9 cellular contexts compared by ENCODE assay signal in genomic region chr1:202579806-202580205, GRCh38.
DNase-seq lines count a peak whose midpoint lies in the region; TF ChIP-seq lines count a peak whose summit lies in the region.
"Had no signal": no experiment of that assay in that cellular context is flagged by ENCODE, and none has a peak within 500 bp of the region (broad histone marks: within the 10 kb centered on the region; RNA-seq: fewer than 3 reads in every experiment).

No MANE protein-coding gene starts in this region.

- H2BK5ac ChIP-seq in mesenchymal stem cell (ENCODE audit: low read depth, low read length, poor library complexity, severe bottlenecking) = no peak overlapping the region

- DNase-seq in HFF-Myc (ENCODE audit: extremely low read depth, low read depth) (peak; percentile 63), astrocyte of the spinal cord (ENCODE audit: low read depth, low spot score) (peak; percentile 93), mesenchymal stem cell (peak; percentile 72), type B pancreatic cell (ENCODE audit: extremely low spot score, unreplicated experiment) (no peak), T1000 (lab: John Stamatoyannopoulos, UW) (no peak), NCI-H1092 treated with DMSO at 0.1 percent for 48 hours (lab: John Stamatoyannopoulos, UW) (no peak), NCI-H1930 (lab: John Stamatoyannopoulos, UW) (no peak)
- DNase-seq: activated T-cell treated with anti-CD3 and anti-CD28 coated beads, Interleukin-2, amount 50 U/mL, for 4 hours had no signal

- peaks cover 0 to 23% of the 10 kb centered on the region in 2 experiments for H3K36me3 ChIP-seq in mesenchymal stem cell (ENCODE audit: control insufficient read depth in 1 of 2, insufficient read depth in 2 of 2, low read depth in 1 of 2, low read length in 2 of 2)
- H3K36me3 ChIP-seq: HAP-1 had no signal

- H2BK120ac ChIP-seq in mesenchymal stem cell (ENCODE audit: low read depth, low read length) = no peak overlapping the region

- peaks cover 22% of the 10 kb centered on the region for H3K36me3 Mint-ChIP-seq in type B pancreatic cell

- no peaks in the 10 kb centered on the region for H3K79me1 ChIP-seq in mesenchymal stem cell (replicated peaks; ENCODE audit: low read length, poor library complexity, severe bottlenecking)

- H3K4me2 ChIP-seq in mesenchymal stem cell (ENCODE audit: low read length, poor library complexity, severe bottlenecking) = no peak overlapping the region

- H2BK12ac ChIP-seq in mesenchymal stem cell (ENCODE audit: low read length in 2 of 2) = peak overlapping the region in 1 of 2 experiments; percentile 15

- H3K27me3 ChIP-seq in mesenchymal stem cell (ENCODE audit: control insufficient read depth in 1 of 2, insufficient read depth in 1 of 2, low read length in 2 of 2) = no peaks in the 10 kb centered on the region

- H3K4me3 ChIP-seq in HFF-Myc (replicated peaks; ENCODE audit: low read depth, low read length) (no peak overlapping the region), astrocyte of the spinal cord (ENCODE audit: low read depth, low read length) (no peak overlapping the region), mesenchymal stem cell (ENCODE audit: insufficient read depth in 1 of 2, low read depth in 1 of 2, low read length in 2 of 2) (peak overlapping the region in 1 of 2 experiments; percentile 42)
- H3K4me3 ChIP-seq: HAP-1 had no signal

- peak overlapping the region; percentile 67 for H2AK5ac ChIP-seq in mesenchymal stem cell (ENCODE audit: low read length, severe bottlenecking)

- in situ Hi-C loops in astrocyte of the spinal cord (cut with HindIII; ENCODE audit: low sequenced_read_pairs) = no loop called here

- H4K8ac ChIP-seq in mesenchymal stem cell (ENCODE audit: low read length) = no peak overlapping the region

- H3K9ac ChIP-seq in mesenchymal stem cell (ENCODE audit: low read length) = peak overlapping the region; percentile 47

- peaks cover 2% of the 10 kb centered on the region for H3K4me1 ChIP-seq in mesenchymal stem cell (ENCODE audit: control insufficient read depth, insufficient read depth, low read depth, low read length)

- peak overlapping the region; percentile 57 for H3K4me3 Mint-ChIP-seq in type B pancreatic cell
- H3K4me3 Mint-ChIP-seq: activated T-cell treated with anti-CD3 and anti-CD28 coated beads, Interleukin-2, amount 50 U/mL, for 4 hours had no signal

- no peak overlapping the region for H3K14ac ChIP-seq in mesenchymal stem cell (ENCODE audit: low read length in 2 of 2)

- H4K91ac ChIP-seq in mesenchymal stem cell (ENCODE audit: low read length) = no peak overlapping the region

- peaks cover 63% of the 10 kb centered on the region for H3K4me1 Mint-ChIP-seq in type B pancreatic cell (ENCODE audit: unreplicated experiment)

- H3K23ac ChIP-seq in mesenchymal stem cell (ENCODE audit: low read length in 2 of 2) = no peak overlapping the region

- no peaks in the 10 kb centered on the region for H3K9me3 ChIP-seq in mesenchymal stem cell (ENCODE audit: control insufficient read depth, low read length)
- H3K9me3 ChIP-seq: HAP-1 had no signal

- peak overlapping the region; percentile 94 for H3K27ac Mint-ChIP-seq in type B pancreatic cell

- H2BK15ac ChIP-seq in mesenchymal stem cell (ENCODE audit: low read depth, poor library complexity, severe bottlenecking) = no peak overlapping the region

- no peak overlapping the region for H2AFZ ChIP-seq in mesenchymal stem cell (ENCODE audit: low read depth, low read length)

- no peaks in the 10 kb centered on the region for H3K27me3 Mint-ChIP-seq in type B pancreatic cell

- TF ChIP-seq CTCF in HFF-Myc (IDR thresholded peaks at IDR 0.05; ENCODE audit: low read depth, low read length, missing control alignments) (no peak), astrocyte of the spinal cord (IDR thresholded peaks at IDR 0.05; ENCODE audit: low read depth, low read length) (no peak), type B pancreatic cell (conservative IDR thresholded peaks at IDR 0.05) (no peak)

- no peak overlapping the region for H3K4ac ChIP-seq in mesenchymal stem cell (ENCODE audit: low read depth in 1 of 2, low read length in 2 of 2)

- no peaks in the 10 kb centered on the region for H3K9me3 Mint-ChIP-seq in type B pancreatic cell
- H3K9me3 Mint-ChIP-seq: activated T-cell treated with anti-CD3 and anti-CD28 coated beads, Interleukin-2, amount 50 U/mL, for 4 hours had no signal

- no CpG with 5 or more reads among the region's 2 CpGs for WGBS in mesenchymal stem cell

- no peak overlapping the region for H3K18ac ChIP-seq in mesenchymal stem cell (ENCODE audit: low read depth in 1 of 2, low read length in 2 of 2)

- H3K27ac ChIP-seq in mesenchymal stem cell (ENCODE audit: low read length, poor library complexity, severe bottlenecking) = peak overlapping the region; percentile 4

Comparison
In these comparisons a context has a peak if more than half of its experiments do, and no peak if none do; other contexts are left out.
1. DNase-seq: peak in HFF-Myc (single experiment), astrocyte of the spinal cord (single experiment) and mesenchymal stem cell (single experiment); none in type B pancreatic cell (single experiment), T1000 (single experiment), NCI-H1092 treated with DMSO at 0.1 percent for 48 hours (single experiment) and NCI-H1930 (0 of 2).